10 cellular contexts compared by ENCODE assay signal in genomic region chr7:38179719-38180333, GRCh38. TPM values are rescaled to one million over a fixed set of nuclear protein-coding genes. Genes with fewer than 3 reads are reported as not detected.
DNase-seq lines count a peak whose midpoint lies in the region; ATAC-seq and TF ChIP-seq lines count a peak whose summit lies in the region.
"Had no signal": no experiment of that assay in that cellular context is flagged by ENCODE, and none has a peak within 500 bp of the region (broad histone marks: within the 10 kb centered on the region; RNA-seq: fewer than 3 reads in every experiment).

No MANE protein-coding gene starts in this region.

- intact Hi-C loops in left ventricle myocardium inferior (cut with micrococcal nuclease) (no loop called here), Right ventricle myocardium superior (cut with DNase I) (no loop called here), vagina (cut with DNase I) (no loop called here)

- ATAC-seq in Right ventricle myocardium superior (ENCODE audit: poor library complexity) (no peak), HG02970 (IDR thresholded peaks at IDR 0.05; ENCODE audit: low FRiP score, unreplicated experiment) (no peak)

- H3K9me3 ChIP-seq in left ventricle myocardium inferior (replicated peaks): no peaks in the 10 kb centered on the region
- no peaks in the 10 kb centered on the region for H3K9me3 ChIP-seq in vagina

- peak overlapping the region; percentile 86 for H3K4me3 ChIP-seq in left ventricle myocardium inferior
- peak overlapping the region in 1 of 2 donors; percentile 92 for H3K4me3 ChIP-seq in vagina

- peaks cover 54% of the 10 kb centered on the region for H3K4me1 ChIP-seq in left ventricle myocardium inferior
- peaks cover 21% of the 10 kb centered on the region for H3K4me1 ChIP-seq in vagina

- TF ChIP-seq CTCF in left ventricle myocardium inferior (IDR thresholded peaks at IDR 0.05; ENCODE audit: borderline replicate concordance): no peak
- TF ChIP-seq CTCF in vagina (IDR thresholded peaks at IDR 0.05): no peak

- DNase-seq in left ventricle myocardium inferior: no peak
- DNase-seq in Right ventricle myocardium superior: no peak
- DNase-seq in amniotic epithelial cell (ENCODE audit: low read depth): peak; percentile 22
- peak; percentile 37 for DNase-seq in medulla oblongata (ENCODE audit: extremely low spot score)
- DNase-seq in vagina (ENCODE audit: extremely low spot score in 2 of 2): no peak
- no peak for DNase-seq in A172 (ENCODE audit: low spot score)
- no peak for DNase-seq in NCI-H774 (lab: John Stamatoyannopoulos, UW)
- DNase-seq: cerebellar nuclear complex; stimulated activated CD4-positive, alpha-beta T cell treated with anti-CD3 and anti-CD28 coated beads, Interleukin-12 subunit alpha, Interleukin-12 subunit beta, amount 100 ng/mL, for 4 hours had no signal

- no peaks in the 10 kb centered on the region for H3K36me3 ChIP-seq in left ventricle myocardium inferior
- no peaks in the 10 kb centered on the region for H3K36me3 ChIP-seq in vagina

- H3K27me3 ChIP-seq in left ventricle myocardium inferior (ENCODE audit: low read depth) (no peaks in the 10 kb centered on the region), vagina (no peaks in the 10 kb centered on the region)

- H3K27ac ChIP-seq in left ventricle myocardium inferior (replicated peaks) (peak overlapping the region; percentile 92), vagina (peak overlapping the region; percentile 95)

- no peak for TF ChIP-seq POLR2A in vagina (IDR thresholded peaks at IDR 0.05)

RNA-seq across cellular contexts. Expression of gene STARD3NL, which starts 1.8 kb away (rescaled TPM):
- 24.8 TPM for total RNA-seq in left ventricle myocardium inferior
- 21.8 TPM for total RNA-seq in Right ventricle myocardium superior
- 29.5 TPM for total RNA-seq in vagina
- total RNA-seq in A172 (2014; rRNA removed; shearing (Covaris generic)): 160 and 163 TPM in 2 replicates

Comparison
In these comparisons a context has a peak if more than half of its experiments do, and no peak if none do; other contexts are left out.
1. DNase-seq: peak in amniotic epithelial cell (single experiment) and medulla oblongata (single experiment); none in left ventricle myocardium inferior (single experiment), Right ventricle myocardium superior (single experiment), vagina (0 of 2), A172 (single experiment) and NCI-H774 (single experiment).